In genomic region chr6:56808871-56809359, GRCh38 we compare ENCODE assay signal across 9 cellular contexts.
DNase-seq lines count a peak whose midpoint lies in the region; ATAC-seq and TF ChIP-seq lines count a peak whose summit lies in the region.
"Had no signal": no experiment of that assay in that cellular context is flagged by ENCODE, and none has a peak within 500 bp of the region (broad histone marks: within the 10 kb centered on the region; RNA-seq: fewer than 3 reads in every experiment).

No MANE protein-coding gene starts in this region.

- H3K4me1 Mint-ChIP-seq in activated T-helper 2 cell treated with anti-CD3 and anti-CD28 coated beads, Interferon-gamma antibody, Interleukin-2, Interleukin-4, amounts not matched to agents 10 μg/mL and 5 μg/mL and 100 μg/mL, durations not matched to agents 14 hours and 24 hours and 36 hours (ENCODE audit: low read depth) = no peaks in the 10 kb centered on the region

- BruUV-seq in PC-9 (replicated peaks; lab: Mats Ljungman, UMichigan) = TSS peak; percentile 61

- peaks cover 88% of the 10 kb centered on the region for H3K79me2 ChIP-seq in PC-9 (ENCODE audit: low read depth)

- peak overlapping the region; percentile 60 for H3K27ac ChIP-seq in PC-9
- peak overlapping the region in 9 of 12 donors; percentile 6 to 72 (median 42) for H3K27ac ChIP-seq in heart left ventricle

- CTCF ChIA-PET in PC-9 (lab: Charles Lee) = interaction anchor here (0.6 kb wide), 1 partner anchor 62 kb away, joined by 6 read pairs; no protein-coding TSS in a partner anchor

- H3K36me3 ChIP-seq in PC-9 (ENCODE audit: low read depth) = no peaks in the 10 kb centered on the region
- no peaks in the 10 kb centered on the region for H3K36me3 ChIP-seq in heart left ventricle

- intact Hi-C loops in Right ventricle myocardium inferior (cut with DNase I) (loop anchor here (5.0 kb wide), 1 partner anchor 33 kb away; no protein-coding TSS in a partner anchor), cardiac septum (cut with DNase I) (loop anchor here (5.0 kb wide), 1 partner anchor 33 kb away; no protein-coding TSS in a partner anchor), PC-9 (cut with micrococcal nuclease; ENCODE audit: unreplicated experiment) (loop anchor here (1.0 to 10.0 kb wide), 3 partner anchors 32 to 94 kb away; no protein-coding TSS in a partner anchor), heart left ventricle (cut with DNase I) (loop anchor here in 2 of 10 donors (5.0 kb wide), 1 partner anchor 33 kb away; no protein-coding TSS in a partner anchor)
- intact Hi-C loops in activated T-helper 2 cell treated with anti-CD3 and anti-CD28 coated beads, Interferon-gamma antibody, Interleukin-2, Interleukin-4, amounts not matched to agents 10 μg/mL and 5 μg/mL and 100 μg/mL, durations not matched to agents 14 hours and 24 hours and 36 hours (cut with micrococcal nuclease) = no loop called here

- H3K27me3 Mint-ChIP-seq in activated T-helper 2 cell treated with anti-CD3 and anti-CD28 coated beads, Interferon-gamma antibody, Interleukin-2, Interleukin-4, amounts not matched to agents 10 μg/mL and 5 μg/mL and 100 μg/mL, durations not matched to agents 14 hours and 24 hours and 36 hours (ENCODE audit: low read depth) = no peaks in the 10 kb centered on the region

- TF ChIP-seq CTCF in PC-9 (conservative IDR thresholded peaks at IDR 0.05) = no peak
- TF ChIP-seq CTCF in heart left ventricle (IDR thresholded peaks at IDR 0.05) = no peak

- POLR2A ChIA-PET in PC-9 (lab: Charles Lee; ENCODE audit: unreplicated experiment) = interaction anchor here (0.6 to 0.7 kb wide), 2 partner anchors 132 to 197 kb away, joined by 3 to 6 read pairs; no protein-coding TSS in a partner anchor

- no peaks in the 10 kb centered on the region for H3K27me3 ChIP-seq in PC-9 (ENCODE audit: insufficient read depth, low read depth)
- H3K27me3 ChIP-seq in heart left ventricle = no peaks in the 10 kb centered on the region

- no peaks in the 10 kb centered on the region for H3K9me2 ChIP-seq in PC-9 (ENCODE audit: insufficient read depth)

- peak; percentile 46 for ATAC-seq in Right ventricle myocardium inferior
- peak in 3 of 4 donors; percentile 46 to 83 (median 65) for ATAC-seq in heart left ventricle

- H3K4me2 ChIP-seq in PC-9 = no peak overlapping the region

- H3K4me3 ChIP-seq in PC-9 (no peak overlapping the region), heart left ventricle (peak overlapping the region in 1 of 12 donors; percentile 8)

- TF ChIP-seq POLR2A in heart left ventricle (IDR thresholded peaks at IDR 0.05) = no peak

- H4K20me1 ChIP-seq in PC-9 (ENCODE audit: insufficient read depth) = no peaks in the 10 kb centered on the region; the same call in 1 of the 2 replicates

- H3K27ac Mint-ChIP-seq in activated T-helper 2 cell treated with anti-CD3 and anti-CD28 coated beads, Interferon-gamma antibody, Interleukin-2, Interleukin-4, amounts not matched to agents 10 μg/mL and 5 μg/mL and 100 μg/mL, durations not matched to agents 14 hours and 24 hours and 36 hours = no peak overlapping the region

- no peaks in the 10 kb centered on the region for H3K36me3 Mint-ChIP-seq in activated T-helper 2 cell treated with anti-CD3 and anti-CD28 coated beads, Interferon-gamma antibody, Interleukin-2, Interleukin-4, amounts not matched to agents 10 μg/mL and 5 μg/mL and 100 μg/mL, durations not matched to agents 14 hours and 24 hours and 36 hours (ENCODE audit: low read depth)

- H3K9me3 ChIP-seq in PC-9 (ENCODE audit: insufficient read depth, low read depth) = no peaks in the 10 kb centered on the region; the same call in 1 of the 2 replicates
- H3K9me3 ChIP-seq in heart left ventricle = no peaks in the 10 kb centered on the region

- H2AFZ ChIP-seq in PC-9 = no peak overlapping the region

- H3K4me3 Mint-ChIP-seq in activated T-helper 2 cell treated with anti-CD3 and anti-CD28 coated beads, Interferon-gamma antibody, Interleukin-2, Interleukin-4, amounts not matched to agents 10 μg/mL and 5 μg/mL and 100 μg/mL, durations not matched to agents 14 hours and 24 hours and 36 hours (ENCODE audit: low read depth) = no peak overlapping the region

- peaks cover 39% of the 10 kb centered on the region for H3K4me1 ChIP-seq in PC-9 (replicated peaks; ENCODE audit: insufficient read depth)
- peaks cover 2 to 74% (median 26%) of the 10 kb centered on the region in 12 donors for H3K4me1 ChIP-seq in heart left ventricle

- DNase-seq in Right ventricle myocardium inferior (ENCODE audit: missing footprints) (no peak), cardiac septum (ENCODE audit: low spot score) (no peak), PC-9 (peak; percentile 72 to 83), heart left ventricle (no peak), KBM-7 (no peak), SW480 (ENCODE audit: low spot score) (no peak)
- no peak for DNase-seq in stimulated activated CD4-positive, alpha-beta T cell treated with anti-CD3 and anti-CD28 coated beads, Interleukin-4, amount 100 ng/mL, for 1 hour
- DNase-seq in activated T-helper 2 cell treated with anti-CD3 and anti-CD28 coated beads, Interferon-gamma antibody, Interleukin-2, Interleukin-4, amounts not matched to agents 10 μg/mL and 5 μg/mL and 100 μg/mL, durations not matched to agents 14 hours and 24 hours and 36 hours (ENCODE audit: low spot score) = no peak
- DNase-seq: activated T-cell treated with anti-CD3 and anti-CD28 coated beads for 4 hours had no signal

- in situ Hi-C loops in KBM-7 (cut with MboI; ENCODE audit: low pct_unique_long_range_greater_than_20kb, low sequenced_read_pairs) = no loop called here

- 40 to 50% (median 50%) methylated on average over 3 of the region's 3 CpGs for WGBS in heart left ventricle, 4 donors

- no peaks in the 10 kb centered on the region for H3K9me3 Mint-ChIP-seq in activated T-helper 2 cell treated with anti-CD3 and anti-CD28 coated beads, Interferon-gamma antibody, Interleukin-2, Interleukin-4, amounts not matched to agents 10 μg/mL and 5 μg/mL and 100 μg/mL, durations not matched to agents 14 hours and 24 hours and 36 hours

- H3F3A ChIP-seq in PC-9 (ENCODE audit: insufficient read depth, low read depth) = 0 out of 2 replicates have a peak, but pooled peaks cover 9% of the 10 kb centered on the region

Comparison
In these comparisons a context has a peak if more than half of its experiments do, and no peak if none do; other contexts are left out.
1. DNase-seq: peak in PC-9 (2 of 2); none in Right ventricle myocardium inferior (single experiment), cardiac septum (single experiment), heart left ventricle (0 of 5), stimulated activated CD4-positive, alpha-beta T cell treated with anti-CD3 and anti-CD28 coated beads, Interleukin-4, amount 100 ng/mL, for 1 hour (single experiment), activated T-helper 2 cell treated with anti-CD3 and anti-CD28 coated beads, Interferon-gamma antibody, Interleukin-2, Interleukin-4, amounts not matched to agents 10 μg/mL and 5 μg/mL and 100 μg/mL, durations not matched to agents 14 hours and 24 hours and 36 hours (single experiment), KBM-7 (single experiment) and SW480 (single experiment).